ENCODE assay signal across 23 cellular contexts in the genomic region with DNA sequence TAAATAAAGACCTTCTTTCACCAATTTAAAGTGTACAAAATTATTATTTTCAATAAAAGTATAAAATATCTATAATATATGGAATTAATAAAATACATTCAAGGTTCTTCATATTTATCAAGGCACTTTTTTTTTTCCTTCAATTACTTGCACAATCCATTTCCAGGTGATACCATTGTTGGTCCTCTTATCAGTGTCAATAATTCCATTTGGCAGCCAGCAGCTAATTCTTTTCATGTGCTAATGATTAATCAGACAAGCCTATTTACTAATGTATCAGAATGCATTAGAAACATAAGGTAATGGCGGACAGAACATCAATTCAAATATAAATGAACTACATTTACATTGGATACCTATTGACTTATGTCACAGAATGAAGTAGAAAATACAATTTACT.
DNase-seq lines count a peak whose midpoint lies in the region; ATAC-seq, FAIRE-seq and TF ChIP-seq lines count a peak whose summit lies in the region.
"Had no signal": no experiment of that assay in that cellular context is flagged by ENCODE, and none has a peak within 500 bp of the region (broad histone marks: within the 10 kb centered on the region; RNA-seq: fewer than 3 reads in every experiment).

No MANE protein-coding gene starts in this region.

- H3K9me3 ChIP-seq in HepG2 (ENCODE audit: low read length) (no peaks in the 10 kb centered on the region), right lobe of liver (no peaks in the 10 kb centered on the region), small intestine (ENCODE audit: control insufficient read depth, low read depth) (no peaks in the 10 kb centered on the region)
- H3K9me3 ChIP-seq: A549; BE2C; BLaER1 treated with 17β-estradiol and CSF1 and Interleukin-3, amounts not matched to agents 10 nM and 100 nM had no signal

- intact Hi-C loops in HepG2 (cut with micrococcal nuclease; ENCODE audit: unreplicated experiment), result no loop called here
- intact Hi-C loops in right lobe of liver (cut with DNase I), result no loop called here

- ATAC-seq in HepG2 (no peak), right lobe of liver (no peak), GM21367 (IDR thresholded peaks at IDR 0.05; ENCODE audit: unreplicated experiment) (no peak)
- ATAC-seq: A549, GM23338, HCT116 had no signal

- POLR2A ChIA-PET in HepG2 (lab: Yijun Ruan, JAX), result no interaction called here

- no peak for FAIRE-seq in HepG2 (lab: Jason Lieb, UNC)
- FAIRE-seq in frontal cortex (lab: Jason Lieb, UNC), result peak; percentile 8
- no peak for FAIRE-seq in small intestine (lab: Jason Lieb, UNC)
- FAIRE-seq: A549, D721Med, G401.6, GM12892 had no signal

- no peaks in the 10 kb centered on the region for H4K20me1 ChIP-seq in HepG2 (ENCODE audit: insufficient read depth, low read length)
- H4K20me1 ChIP-seq: BLaER1 treated with 17β-estradiol and CSF1 and Interleukin-3, amounts not matched to agents 10 nM and 100 nM had no signal

- 2% methylated on average over 1 of the region's 1 CpG for WGBS in HepG2 (ENCODE audit: low lambda C conversion rate)
- 12% methylated on average over 1 of the region's 1 CpG for WGBS in right lobe of liver (ENCODE audit: insufficient coverage, low coverage, low lambda C conversion rate, missing lambda C conversion rate)
- WGBS in small intestine, 3 donors, result 5 to 59% (median 24%) methylated on average over 1 of the region's 1 CpG

- no peak for TF ChIP-seq CTCF in HepG2 (CRISPR knock-in tag; IDR thresholded peaks at IDR 0.05)
- no peak for TF ChIP-seq CTCF in right lobe of liver (IDR thresholded peaks at IDR 0.05)

- TF ChIP-seq POLR2A in HepG2 (IDR thresholded peaks at IDR 0.05; ENCODE audit: insufficient read depth in 1 of 2, low read depth in 2 of 2, low read length in 2 of 2) (no peak), right lobe of liver (IDR thresholded peaks at IDR 0.05) (no peak)

- no peak overlapping the region for H3K9ac ChIP-seq in HepG2 (ENCODE audit: insufficient read depth, low read depth, low read length)
- H3K9ac ChIP-seq: BLaER1 treated with 17β-estradiol and CSF1 and Interleukin-3, amounts not matched to agents 10 nM and 100 nM had no signal

- TF ChIP-seq EP300 in HepG2 (IDR thresholded peaks at IDR 0.05; ENCODE audit: low read depth in 2 of 2, low read length in 2 of 2), result no peak
- no peak for TF ChIP-seq EP300 in HepG2 (CRISPR knock-in tag; IDR thresholded peaks at IDR 0.05; ENCODE audit: borderline replicate concordance)

- CTCF ChIA-PET in HepG2 (lab: Yijun Ruan, JAX; ENCODE audit: low intra/inter-chr PET ratio, low total read pairs), result no interaction called here

- no peak for TF ChIP-seq RAD21 in HepG2 (CRISPR knock-in tag; IDR thresholded peaks at IDR 0.05)

- H3K27me3 ChIP-seq in HepG2 (ENCODE audit: control insufficient read depth in 1 of 2, insufficient read depth in 2 of 2, low read length in 2 of 2) (no peaks in the 10 kb centered on the region), right lobe of liver (no peaks in the 10 kb centered on the region), small intestine (ENCODE audit: control insufficient read depth in 2 of 2, insufficient read depth in 2 of 2, low read length in 2 of 2) (no peaks in the 10 kb centered on the region)
- H3K27me3 ChIP-seq: BE2C; BLaER1 treated with 17β-estradiol and CSF1 and Interleukin-3, amounts not matched to agents 10 nM and 100 nM had no signal

- no peak overlapping the region for H2AFZ ChIP-seq in HepG2 (ENCODE audit: low read length)

- H3K36me3 ChIP-seq in HepG2 (replicated peaks in 1 of 2; ENCODE audit: control insufficient read depth in 1 of 2, insufficient read depth in 2 of 2, low read length in 2 of 2) (no peaks in the 10 kb centered on the region), right lobe of liver (no peaks in the 10 kb centered on the region), small intestine (ENCODE audit: control insufficient read depth in 2 of 2, insufficient read depth in 2 of 2, low read length in 2 of 2) (no peaks in the 10 kb centered on the region)
- H3K36me3 ChIP-seq: BE2C; BLaER1 treated with 17β-estradiol and CSF1 and Interleukin-3, amounts not matched to agents 10 nM and 100 nM had no signal

- no TSS peak for BruUV-seq in HepG2 (replicated peaks; lab: Mats Ljungman, UMichigan)

- in situ Hi-C loops in HepG2 (cut with HindIII; ENCODE audit: extremely low pct_ligation_motif_present, low pct_unique_long_range_greater_than_20kb), result no loop called here

- peak; percentile 9 for DNase-seq in HepG2 (ENCODE audit: low spot score)
- DNase-seq in right lobe of liver, result no peak
- no peak for DNase-seq in frontal cortex (ENCODE audit: low spot score in 2 of 2)
- DNase-seq in small intestine, result peak; percentile 55
- no peak for DNase-seq in activated CD4-positive, alpha-beta T cell treated with anti-CD3 and anti-CD28 coated beads for 4 hours
- no peak for DNase-seq in SHP77 (lab: John Stamatoyannopoulos, UW)
- DNase-seq: 8988T; ACHN; AML-193; BE2C; CD4-positive, alpha-beta T cell; CD8-positive, alpha-beta memory T cell; DMS 273 treated with DMSO at 0.1 percent for 48 hours; DND-41; H9 had no signal

- H3K4me2 ChIP-seq in HepG2 (ENCODE audit: low read depth, low read length), result no peak overlapping the region
- H3K4me2 ChIP-seq: A549; BLaER1 treated with 17β-estradiol and CSF1 and Interleukin-3, amounts not matched to agents 10 nM and 100 nM; GM23338 had no signal

- H3K27ac ChIP-seq in HepG2 (ENCODE audit: extremely low read length, insufficient read depth, low read length) (no peak overlapping the region), right lobe of liver (no peak overlapping the region), small intestine (ENCODE audit: low read depth in 1 of 2, low read length in 1 of 2) (no peak overlapping the region)
- H3K27ac ChIP-seq: A549; BLaER1 treated with 17β-estradiol and CSF1 and Interleukin-3, amounts not matched to agents 10 nM and 100 nM had no signal

- H3K79me2 ChIP-seq in HepG2 (ENCODE audit: insufficient read depth, low read length), result no peaks in the 10 kb centered on the region

- H3K4me1 ChIP-seq in HepG2 (ENCODE audit: insufficient read depth, low read length), result no peaks in the 10 kb centered on the region
- no peaks in the 10 kb centered on the region for H3K4me1 ChIP-seq in right lobe of liver
- H3K4me1 ChIP-seq in small intestine (ENCODE audit: control insufficient read depth in 2 of 2, insufficient read depth in 1 of 2, low read depth in 1 of 2, low read length in 1 of 2), result no peaks in the 10 kb centered on the region
- H3K4me1 ChIP-seq: A549; BE2C; BLaER1 treated with 17β-estradiol and CSF1 and Interleukin-3, amounts not matched to agents 10 nM and 100 nM had no signal

- H3K4me3 ChIP-seq in HepG2 (replicated peaks in 1 of 3; ENCODE audit: insufficient read depth in 1 of 3, low read depth in 2 of 3, low read length in 3 of 3) (no peak overlapping the region), right lobe of liver (no peak overlapping the region), small intestine (ENCODE audit: low read depth in 1 of 2, low read length in 2 of 2) (no peak overlapping the region)
- H3K4me3 ChIP-seq: A549; BLaER1 treated with 17β-estradiol and CSF1 and Interleukin-3, amounts not matched to agents 10 nM and 100 nM; GM23338 had no signal

TF ChIP-seq in HepG2, 621 proteins besides CTCF, POLR2A, EP300 and RAD21 (continues in another document):
- no peak for TF ChIP-seq ZNF766 (CRISPR knock-in tag; IDR thresholded peaks at IDR 0.05; ENCODE audit: borderline replicate concordance)
- TF ChIP-seq, protein P1, sequence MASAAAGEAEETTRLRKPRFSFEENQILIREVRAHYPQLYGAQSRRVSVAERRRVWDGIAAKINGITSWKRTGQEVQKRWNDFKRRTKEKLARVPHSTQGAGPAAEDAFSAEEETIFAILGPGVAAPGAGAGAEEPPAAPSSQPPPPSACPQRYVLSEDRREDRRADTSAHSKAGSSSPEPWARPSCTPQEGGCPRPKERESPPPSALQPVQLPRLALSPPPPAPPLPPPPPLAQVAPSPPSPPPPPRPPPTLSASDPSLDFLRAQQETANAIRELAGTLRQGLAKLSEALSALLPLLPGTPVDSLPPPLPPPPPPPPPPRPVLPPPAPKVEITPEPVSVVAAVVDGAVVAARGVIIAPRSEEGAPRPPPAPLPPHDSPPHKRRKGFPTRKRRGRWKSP (CRISPR knock-in tag; IDR thresholded peaks at IDR 0.05), result no peak
- 0 out of 2 replicates have a peak, but pooled peaks have one; percentile 43 for TF ChIP-seq HNRNPUL1 (IDR thresholded peaks at IDR 0.05; ENCODE audit: low read depth, low read length)
- TF ChIP-seq, protein P2, sequence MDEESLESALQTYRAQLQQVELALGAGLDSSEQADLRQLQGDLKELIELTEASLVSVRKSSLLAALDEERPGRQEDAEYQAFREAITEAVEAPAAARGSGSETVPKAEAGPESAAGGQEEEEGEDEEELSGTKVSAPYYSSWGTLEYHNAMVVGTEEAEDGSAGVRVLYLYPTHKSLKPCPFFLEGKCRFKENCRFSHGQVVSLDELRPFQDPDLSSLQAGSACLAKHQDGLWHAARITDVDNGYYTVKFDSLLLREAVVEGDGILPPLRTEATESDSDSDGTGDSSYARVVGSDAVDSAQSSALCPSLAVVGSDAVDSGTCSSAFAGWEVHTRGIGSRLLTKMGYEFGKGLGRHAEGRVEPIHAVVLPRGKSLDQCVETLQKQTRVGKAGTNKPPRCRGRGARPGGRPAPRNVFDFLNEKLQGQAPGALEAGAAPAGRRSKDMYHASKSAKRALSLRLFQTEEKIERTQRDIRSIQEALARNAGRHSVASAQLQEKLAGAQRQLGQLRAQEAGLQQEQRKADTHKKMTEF (CRISPR knock-in tag; IDR thresholded peaks at IDR 0.05), result no peak

Comparison
In these comparisons a context has a peak if more than half of its experiments do, and no peak if none do; other contexts are left out.
1. DNase-seq: peak in HepG2 (single experiment) and small intestine (single experiment); none in right lobe of liver (0 of 3), frontal cortex (0 of 2), activated CD4-positive, alpha-beta T cell treated with anti-CD3 and anti-CD28 coated beads for 4 hours (0 of 2) and SHP77 (0 of 2).